In the genomic region with DNA sequence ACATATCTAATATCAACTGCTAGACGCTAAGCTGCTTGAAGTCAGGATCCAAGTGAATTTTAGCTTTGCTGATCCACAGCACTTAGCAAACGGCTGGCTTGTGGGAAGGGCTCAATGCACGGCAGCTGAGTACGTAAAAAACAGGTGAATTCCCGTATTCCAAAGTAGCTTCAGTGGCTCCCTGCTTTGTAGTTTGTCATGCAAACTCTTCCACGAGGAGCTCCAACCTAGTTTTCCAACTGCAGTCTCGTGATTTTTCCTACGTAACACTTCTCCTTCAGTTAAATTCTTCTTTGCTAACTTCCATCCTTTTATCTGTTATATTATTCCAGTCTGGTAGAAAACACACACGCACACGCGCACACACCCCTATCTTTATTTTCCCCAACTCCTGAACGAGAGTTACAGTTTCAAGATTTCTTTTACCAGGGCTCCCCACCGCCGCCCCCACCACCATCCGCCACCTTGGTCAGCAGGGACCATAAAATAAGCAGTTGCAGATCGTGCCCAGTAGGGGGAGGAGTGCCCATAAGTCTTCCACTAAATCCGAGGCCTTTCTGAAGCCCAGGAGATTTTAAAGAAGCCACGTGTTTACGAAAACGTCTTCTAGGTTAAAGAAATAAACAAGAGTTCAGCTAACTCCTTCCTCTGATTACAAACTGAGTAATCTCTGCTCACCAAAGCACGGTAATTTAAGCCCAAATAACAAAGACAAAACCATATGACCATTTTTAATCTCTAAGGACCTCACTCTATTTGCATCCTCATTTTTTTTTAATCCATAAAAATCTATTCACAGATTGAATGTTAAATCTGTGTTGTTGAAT, we compare ENCODE assay signal across 8 cellular contexts. TPM values are rescaled to one million over a fixed set of nuclear protein-coding genes. Genes with fewer than 3 reads are reported as not detected.
DNase-seq lines count a peak whose midpoint lies in the region; ATAC-seq and TF ChIP-seq lines count a peak whose summit lies in the region.

No MANE protein-coding gene starts in this region.

- ATAC-seq in GM23338 (peak; percentile 95), left lobe of liver (peak; percentile 98)
- ATAC-seq in stimulated activated naive CD8-positive, alpha-beta T cell treated with anti-CD3 and anti-CD28 coated beads, Interleukin-15, amount 100 ng/mL, for 72 hours: peak; percentile 70

- BruUV-seq in MCF 10A (replicated peaks; lab: Mats Ljungman, UMichigan): no TSS peak

- H3K4me1 ChIP-seq in breast epithelium: no peaks in the 10 kb centered on the region
- 0 out of 2 replicates have a peak, but pooled peaks cover 6% of the 10 kb centered on the region for H3K4me1 ChIP-seq in GM23338 (ENCODE audit: insufficient read depth)

- TF ChIP-seq EP300 in Ishikawa (IDR thresholded peaks at IDR 0.05; ENCODE audit: borderline replicate concordance): no peak

- H3K9me3 Mint-ChIP-seq in MCF 10A (ENCODE audit: unreplicated experiment) (no peaks in the 10 kb centered on the region), GM23338 (peaks cover 5% of the 10 kb centered on the region; the same call in 2 of the 3 replicates)
- peaks cover 0 to 4% of the 10 kb centered on the region in 2 donors for H3K9me3 Mint-ChIP-seq in stimulated activated naive CD8-positive, alpha-beta T cell treated with anti-CD3 and anti-CD28 coated beads, Interleukin-15, amount 100 ng/mL, for 72 hours

- peak; percentile 26 for TF ChIP-seq CTCF in MCF 10A (IDR thresholded peaks at IDR 0.05; ENCODE audit: unreplicated experiment)
- peak in 1 of 3 donors; percentile 37 for TF ChIP-seq CTCF in breast epithelium (IDR thresholded peaks at IDR 0.05)
- peak; percentile 85 for TF ChIP-seq CTCF in GM23338 (conservative IDR thresholded peaks at IDR 0.05; ENCODE audit: low read depth in 2 of 2)
- TF ChIP-seq CTCF in RWPE1 (conservative IDR thresholded peaks at IDR 0.05; ENCODE audit: low read depth): peak; percentile 73

- H3F3A ChIP-seq in GM23338 (replicated peaks; ENCODE audit: low read depth): no peaks in the 10 kb centered on the region

- peak overlapping the region; percentile 70 for H2AFZ ChIP-seq in GM23338

- H3K79me2 ChIP-seq in GM23338 (replicated peaks; ENCODE audit: insufficient read depth): no peaks in the 10 kb centered on the region

- peak overlapping the region; percentile 71 for H3K4me2 ChIP-seq in GM23338

- no peaks in the 10 kb centered on the region for H3K9me3 ChIP-seq in breast epithelium

- TF ChIP-seq POLR2A in breast epithelium (IDR thresholded peaks at IDR 0.05): no peak

- no peaks in the 10 kb centered on the region for H4K20me1 ChIP-seq in GM23338 (replicated peaks; ENCODE audit: insufficient read depth)

- H3K27me3 ChIP-seq in breast epithelium (no peaks in the 10 kb centered on the region), GM23338 (ENCODE audit: insufficient read depth) (no peaks in the 10 kb centered on the region)

- H3K27ac ChIP-seq in breast epithelium (no peak overlapping the region), GM23338 (ENCODE audit: low read depth) (0 out of 2 replicates have a peak overlapping the region, but pooled peaks have one; percentile 4), RWPE1 (no peak overlapping the region)

- DNase-seq in MCF 10A (ENCODE audit: unreplicated experiment): peak; percentile 80
- DNase-seq in breast epithelium (ENCODE audit: low spot score in 2 of 2): no peak
- peak; percentile 92 for DNase-seq in GM23338 (ENCODE audit: low spot score)
- peak; percentile 76 for DNase-seq in RWPE1 (ENCODE audit: low spot score)
- peak; percentile 47 for DNase-seq in dedifferentiated amniotic fluid mesenchymal stem cell (ENCODE audit: extremely low spot score)
- DNase-seq in left lobe of liver (ENCODE audit: low spot score): peak; percentile 61
- peak; percentile 31 to 41 for DNase-seq in stimulated activated naive CD8-positive, alpha-beta T cell treated with anti-CD3 and anti-CD28 coated beads, Interleukin-15, amount 100 ng/mL, for 72 hours

- H3K4me3 ChIP-seq in breast epithelium (no peak overlapping the region), GM23338 (peak overlapping the region; percentile 47)

- intact Hi-C loops in MCF 10A (cut with micrococcal nuclease) (loop anchor here (2.0 kb wide), 1 partner anchor 162 kb away; no protein-coding TSS in a partner anchor), breast epithelium (cut with DNase I; ENCODE audit: low total_unique reads) (no loop called here)

- H3K36me3 Mint-ChIP-seq in MCF 10A (ENCODE audit: insufficient read depth, unreplicated experiment) (no peaks in the 10 kb centered on the region), GM23338 (ENCODE audit: low read depth) (no peaks in the 10 kb centered on the region)

- H3K27me3 Mint-ChIP-seq in MCF 10A (ENCODE audit: insufficient read depth, unreplicated experiment) (no peaks in the 10 kb centered on the region), GM23338 (ENCODE audit: insufficient read depth, low read depth, poor library complexity) (peaks cover 8% of the 10 kb centered on the region)
- H3K27me3 Mint-ChIP-seq in stimulated activated naive CD8-positive, alpha-beta T cell treated with anti-CD3 and anti-CD28 coated beads, Interleukin-15, amount 100 ng/mL, for 72 hours: peaks cover 34% of the 10 kb centered on the region

- H3K4me1 Mint-ChIP-seq in MCF 10A (ENCODE audit: insufficient read depth, unreplicated experiment) (peaks cover 19% of the 10 kb centered on the region), GM23338 (peaks cover 14% of the 10 kb centered on the region)
- H3K4me1 Mint-ChIP-seq in stimulated activated naive CD8-positive, alpha-beta T cell treated with anti-CD3 and anti-CD28 coated beads, Interleukin-15, amount 100 ng/mL, for 72 hours: peaks cover 13% of the 10 kb centered on the region

- H3K36me3 ChIP-seq in breast epithelium: no peaks in the 10 kb centered on the region
- no peaks in the 10 kb centered on the region; the same call in 1 of the 2 replicates for H3K36me3 ChIP-seq in GM23338 (ENCODE audit: insufficient read depth)

- POLR2A ChIA-PET in MCF 10A (lab: Yijun Ruan, JAX): interaction anchor here (0.7 to 1.2 kb wide), 4 partner anchors 16 to 156 kb away, joined by 3 read pairs; no protein-coding TSS in a partner anchor
- POLR2A ChIA-PET in RWPE1 (lab: Yijun Ruan, JAX; ENCODE audit: low non-redundant PET): no interaction called here

- H3K27ac Mint-ChIP-seq in MCF 10A (ENCODE audit: low read depth, unreplicated experiment) (no peak overlapping the region), GM23338 (peak overlapping the region; percentile 93)
- no peak overlapping the region for H3K27ac Mint-ChIP-seq in stimulated activated naive CD8-positive, alpha-beta T cell treated with anti-CD3 and anti-CD28 coated beads, Interleukin-15, amount 100 ng/mL, for 72 hours

- 0 out of 2 replicates have a peak, but pooled peaks cover 4% of the 10 kb centered on the region for H3K9me2 ChIP-seq in GM23338 (ENCODE audit: insufficient read depth)

- CTCF ChIA-PET in MCF 10A (lab: Yijun Ruan, JAX): interaction anchor here (0.6 to 2.7 kb wide), 19 partner anchors 11 to 1238 kb away, joined by 3 to 32 read pairs (median 4); no protein-coding TSS in a partner anchor
- CTCF ChIA-PET in RWPE1 (lab: Yijun Ruan, JAX): interaction anchor here (0.6 to 0.8 kb wide), 5 partner anchors 18 to 206 kb away, joined by 3 to 8 read pairs (median 5); no protein-coding TSS in a partner anchor

- H3K4me3 Mint-ChIP-seq in MCF 10A (ENCODE audit: unreplicated experiment) (no peak overlapping the region), GM23338 (peak overlapping the region; percentile 74)
- H3K4me3 Mint-ChIP-seq in stimulated activated naive CD8-positive, alpha-beta T cell treated with anti-CD3 and anti-CD28 coated beads, Interleukin-15, amount 100 ng/mL, for 72 hours: no peak overlapping the region

- TF ChIP-seq RAD21 in Ishikawa (IDR thresholded peaks at IDR 0.05; ENCODE audit: low read depth): peak; percentile 80

TF ChIP-seq in Ishikawa, 13 proteins besides CTCF, POLR2A, EP300 and RAD21:
- TF ChIP-seq TEAD4 (IDR thresholded peaks at IDR 0.05) (0 out of 2 replicates have a peak, but pooled peaks have one; percentile 9), MAX (IDR thresholded peaks at IDR 0.05) (peak; percentile 51; the same call in 1 of the 2 replicates), ZBTB7A (IDR thresholded peaks at IDR 0.05; ENCODE audit: low read depth) (no peak)

RNA-seq across cellular contexts. Expression of gene TRIO, which starts 34.8 kb away (rescaled TPM):
- total RNA-seq in MCF 10A (2022): 134 and 136 TPM in 2 replicates
- total RNA-seq in breast epithelium: 100 to 1,000 TPM; 191 to 209 (median 193) TPM
- total RNA-seq in GM23338 (2014; rRNA removed; shearing (Covaris generic)): 83.7 and 113 TPM in 2 replicates
- polyA plus RNA-seq in GM23338 (2016; fragmentation: Nextera tagmentation; extraction: Ambion mirVana): 13.8 and 14.9 TPM in 2 replicates
- total RNA-seq in left lobe of liver: 34.9 TPM

Comparison
In these comparisons a context has a peak if more than half of its experiments do, and no peak if none do; other contexts are left out.
1. DNase-seq: peak in MCF 10A (single experiment), GM23338 (single experiment), RWPE1 (single experiment), dedifferentiated amniotic fluid mesenchymal stem cell (single experiment), left lobe of liver (single experiment) and stimulated activated naive CD8-positive, alpha-beta T cell treated with anti-CD3 and anti-CD28 coated beads, Interleukin-15, amount 100 ng/mL, for 72 hours (2 of 2); none in breast epithelium (0 of 2).
2. Peak in every context shown above with its lines, with median percentiles within 50 percentile points of each other: ATAC-seq.